Comparison of ENCODE assay signal across 8 cellular contexts in genomic region chr4:105088110-105088879, GRCh38. TPM values are rescaled to one million over a fixed set of nuclear protein-coding genes. Genes with fewer than 3 reads are reported as not detected.
DNase-seq lines count a peak whose midpoint lies in the region; TF ChIP-seq lines count a peak whose summit lies in the region.

No MANE protein-coding gene starts in this region.

- POLR2A ChIA-PET in RWPE1 (lab: Yijun Ruan, JAX; ENCODE audit: low non-redundant PET), result interaction anchor here (0.5 to 0.8 kb wide), 2 partner anchors 11 to 21 kb away, joined by 3 read pairs; no protein-coding TSS in a partner anchor

- peak overlapping the region; percentile 22 to 41 for H3K4me3 ChIP-seq in foreskin fibroblast (ENCODE audit: low read depth in 1 of 2, low read length in 2 of 2)

- DNase-seq in H4 (ENCODE audit: low spot score) (peak; percentile 96), RWPE1 (ENCODE audit: low spot score) (peak; percentile 59), foreskin fibroblast (peak; percentile 78 to 87), pulmonary artery endothelial cell (ENCODE audit: low read depth, low spot score) (peak; percentile 29), GM13977 (ENCODE audit: low spot score) (no peak), NCI-H748 (lab: John Stamatoyannopoulos, UW; ENCODE audit: unreplicated experiment) (no peak), GM10266 (ENCODE audit: extremely low spot score) (no peak), NCI-H524 (lab: John Stamatoyannopoulos, UW) (no peak)

- peak overlapping the region; percentile 63; the same call in 1 of the 2 replicates for H3K27ac ChIP-seq in RWPE1

- CTCF ChIA-PET in RWPE1 (lab: Yijun Ruan, JAX), result interaction anchor here (0.8 kb wide), 1 partner anchor 47 kb away, joined by 4 read pairs; no protein-coding TSS in a partner anchor

- in situ Hi-C loops in GM13977 (cut with MboI; ENCODE audit: low pct_unique_long_range_greater_than_20kb, low sequenced_read_pairs, unreplicated experiment), result no loop called here

- TF ChIP-seq CTCF in RWPE1 (conservative IDR thresholded peaks at IDR 0.05; ENCODE audit: low read depth) (no peak), foreskin fibroblast (IDR thresholded peaks at IDR 0.05; ENCODE audit: low read depth, low read length) (no peak), GM13977 (IDR thresholded peaks at IDR 0.05; ENCODE audit: extremely low read depth, insufficient read depth, missing control alignments) (no peak), GM10266 (IDR thresholded peaks at IDR 0.05; ENCODE audit: control insufficient read depth, insufficient read depth, low read depth, missing control alignments) (no peak)

RNA-seq across cellular contexts. Expression of gene TET2, which starts 58.4 kb away (rescaled TPM):
- total RNA-seq in H4 (2014; rRNA removed; shearing (Covaris generic)), result 6.8 and 7.4 TPM in 2 replicates
- 7.1 and 8.4 TPM in 2 replicates for total RNA-seq in pulmonary artery endothelial cell

Comparison
In these comparisons a context has a peak if more than half of its experiments do, and no peak if none do; other contexts are left out.
1. DNase-seq: peak in H4 (single experiment), RWPE1 (single experiment), foreskin fibroblast (2 of 2) and pulmonary artery endothelial cell (single experiment); none in GM13977 (single experiment), NCI-H748 (single experiment), GM10266 (single experiment) and NCI-H524 (0 of 2).